29 cellular contexts compared by ENCODE assay signal in the genomic region with DNA sequence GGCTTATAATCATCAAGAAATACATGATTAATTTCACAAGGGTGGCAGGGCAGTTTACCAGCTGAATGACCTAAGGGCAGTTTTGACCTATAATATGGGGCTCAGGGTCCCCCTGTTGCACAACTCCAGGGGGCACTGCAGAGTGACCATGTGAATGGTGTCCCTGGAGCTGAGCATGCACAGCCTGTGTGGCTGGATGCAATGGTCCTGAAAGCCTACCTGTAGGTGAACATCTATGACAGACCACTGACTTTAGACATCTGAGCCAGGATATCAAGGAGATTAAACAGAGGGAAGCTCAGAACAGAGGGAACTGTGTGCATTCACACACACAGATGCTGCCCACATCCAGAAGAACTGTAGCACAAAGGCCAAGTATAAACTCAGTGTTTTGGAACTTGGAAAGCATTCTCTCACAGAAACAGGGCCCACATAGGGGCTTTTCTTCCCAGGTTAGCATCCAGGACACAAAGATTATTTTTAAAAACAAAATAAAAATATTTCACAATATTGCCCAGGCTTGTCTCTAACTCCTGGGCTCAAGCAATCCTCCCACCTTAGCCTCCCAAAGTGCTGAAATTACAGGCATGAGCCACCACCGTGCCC. TPM values are rescaled to one million over a fixed set of nuclear protein-coding genes. Genes with fewer than 3 reads are reported as not detected.
"Had no signal": no experiment of that assay in that cellular context is flagged by ENCODE, and none has a peak within 500 bp of the region (broad histone marks: within the 10 kb centered on the region; RNA-seq: fewer than 3 reads in every experiment).

No MANE protein-coding gene starts in this region.

- H3K27me3 ChIP-seq: pancreas, suprapubic skin, testis, uterus had no signal

- H3K27ac Mint-ChIP-seq: natural killer cell; nephron; stimulated activated memory B cell treated with anti-CD40 and anti-IgM and Interleukin-4, amounts not matched to agents 10 μg/mL and 1 μg/mL and 100 μg/mL, for 72 hours; type B pancreatic cell had no signal

- H3K9me3 Mint-ChIP-seq: natural killer cell; nephron; stimulated activated memory B cell treated with anti-CD40 and anti-IgM and Interleukin-4, amounts not matched to agents 10 μg/mL and 1 μg/mL and 100 μg/mL, for 72 hours; stimulated activated naive CD8-positive, alpha-beta T cell treated with anti-CD3 and anti-CD28 coated beads, Interleukin-15, amount 100 ng/mL, for 72 hours; type B pancreatic cell had no signal

- H3K4me3 Mint-ChIP-seq: naive thymus-derived CD4-positive, alpha-beta T cell; natural killer cell; nephron; stimulated activated memory B cell treated with anti-CD40 and anti-IgM and Interleukin-4, amounts not matched to agents 10 μg/mL and 1 μg/mL and 100 μg/mL, for 72 hours; stimulated activated naive CD8-positive, alpha-beta T cell treated with anti-CD3 and anti-CD28 coated beads, Interleukin-15, amount 100 ng/mL, for 72 hours; type B pancreatic cell had no signal

- DNase-seq: naive thymus-derived CD4-positive, alpha-beta T cell; natural killer cell; nucleus accumbens; pancreas; psoas muscle; right cardiac atrium; spleen; stimulated activated CD4-positive, alpha-beta T cell treated with anti-CD3 and anti-CD28 coated beads, Interleukin-12 subunit alpha, Interleukin-12 subunit beta, amount 100 ng/mL, for 4 hours; stimulated activated CD4-positive, alpha-beta T cell treated with anti-CD3 and anti-CD28 coated beads, Interleukin-1b, Interleukin-23, amount 100 ng/mL, for 48 hours; stimulated activated CD4-positive, alpha-beta T cell treated with anti-CD3 and anti-CD28 coated beads, Interleukin-4, amount 100 ng/mL, for 1 hour; stimulated activated CD4-positive, alpha-beta T cell treated with anti-CD3 and anti-CD28 coated beads, Interleukin-4, amount 100 ng/mL, for 4 hours; stimulated activated CD8-positive, alpha-beta memory T cell treated with anti-CD3 and anti-CD28 coated beads, Interleukin-4, amount 100 ng/mL, for 48 hours; stimulated activated naive CD4-positive, alpha-beta T cell; stimulated activated naive CD8-positive, alpha-beta T cell treated with anti-CD3 and anti-CD28 coated beads, Interleukin-15, amount 100 ng/mL, for 72 hours; stimulated activated naive CD8-positive, alpha-beta T cell treated with anti-CD3 and anti-CD28 coated beads, Interleukin-15, Interleukin-2, amounts not matched to agents 100 U/mL and 50 U/mL, for 24 hours; substantia nigra; testis; tibial artery; upper lobe of right lung; uterus had no signal

- H3K4me3 ChIP-seq: pancreas, psoas muscle, skin epidermis, smooth muscle cell, spleen, suprapubic skin, testis, tibial artery, upper lobe of right lung, uterus had no signal

- H3K4me1 Mint-ChIP-seq: naive thymus-derived CD4-positive, alpha-beta T cell; natural killer cell; nephron; stimulated activated memory B cell treated with anti-CD40 and anti-IgM and Interleukin-4, amounts not matched to agents 10 μg/mL and 1 μg/mL and 100 μg/mL, for 72 hours; stimulated activated naive CD8-positive, alpha-beta T cell treated with anti-CD3 and anti-CD28 coated beads, Interleukin-15, amount 100 ng/mL, for 72 hours had no signal

- H3K4me1 ChIP-seq: pancreas, psoas muscle, spleen, testis, tibial artery, upper lobe of right lung, uterus had no signal

- H3K36me3 Mint-ChIP-seq: natural killer cell; stimulated activated memory B cell treated with anti-CD40 and anti-IgM and Interleukin-4, amounts not matched to agents 10 μg/mL and 1 μg/mL and 100 μg/mL, for 72 hours; type B pancreatic cell had no signal

- H3K36me3 ChIP-seq: neutrophil, pancreas, spleen, suprapubic skin, tibial artery, upper lobe of right lung, uterus had no signal

- H3K27ac ChIP-seq: neutrophil, pancreas, psoas muscle, skin epidermis, spleen, suprapubic skin, testis, tibial artery, upper lobe of right lung, uterus had no signal

- H3K9me3 ChIP-seq: neutrophil, pancreas, psoas muscle, spleen, suprapubic skin, testis, tibial artery, upper lobe of right lung, uterus had no signal

- H3K4me2 ChIP-seq: smooth muscle cell had no signal

RNA-seq across cellular contexts. Expression of gene SLC6A11, which starts 7.8 kb away (rescaled TPM):
- total RNA-seq: naive thymus-derived CD4-positive, alpha-beta T cell; natural killer cell; osteocyte; psoas muscle; renal cortical epithelial cell; right cardiac atrium; smooth muscle cell had no signal
